Comparison of ENCODE assay signal across 24 cellular contexts in the genomic region with DNA sequence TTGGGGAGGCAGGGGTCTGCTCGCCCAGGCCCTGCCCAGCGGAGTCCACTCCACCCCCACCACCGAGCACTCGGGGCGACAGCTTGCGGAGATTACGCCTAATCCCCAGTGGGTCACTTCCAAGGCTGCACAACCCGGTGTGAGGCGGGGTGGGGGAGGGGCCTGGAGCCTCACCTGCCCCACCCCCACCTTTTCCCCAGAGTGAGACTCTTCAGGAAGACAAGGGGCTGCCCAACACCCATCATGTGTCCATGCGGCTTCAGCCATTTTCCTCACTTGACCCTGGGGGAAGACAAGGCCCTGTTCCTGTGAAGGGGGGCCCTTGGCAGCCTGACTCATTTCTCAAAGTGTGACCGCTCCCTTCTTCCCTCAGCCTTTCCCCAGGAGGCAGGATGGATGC. TPM values are rescaled to one million over a fixed set of nuclear protein-coding genes. Genes with fewer than 3 reads are reported as not detected.
DNase-seq lines count a peak whose midpoint lies in the region; ATAC-seq and TF ChIP-seq lines count a peak whose summit lies in the region.
"Had no signal": no experiment of that assay in that cellular context is flagged by ENCODE, and none has a peak within 500 bp of the region (broad histone marks: within the 10 kb centered on the region; RNA-seq: fewer than 3 reads in every experiment).

No MANE protein-coding gene starts in this region.

- H3K4me3 ChIP-seq in vagina, result no peak overlapping the region
- H3K4me3 ChIP-seq in colonic mucosa, result no peak overlapping the region
- H3K4me3 ChIP-seq: breast epithelium, coronary artery, heart right ventricle, lower lobe of right lung had no signal

- no peaks in the 10 kb centered on the region for H3K36me3 Mint-ChIP-seq in natural killer cell treated with Interleukin-12 subunit alpha and Interleukin-12 subunit beta and Interleukin-15 and Interleukin-18, amount 100 ng/mL, for 72 hours
- H3K36me3 Mint-ChIP-seq in natural killer cell (no peaks in the 10 kb centered on the region), WTC11 (peaks cover 5% of the 10 kb centered on the region)

- intact Hi-C loops in natural killer cell (cut with micrococcal nuclease) (no loop called here), vagina (cut with DNase I) (no loop called here), colonic mucosa (cut with DNase I) (no loop called here)

- no peaks in the 10 kb centered on the region for H3K9me3 Mint-ChIP-seq in natural killer cell treated with Interleukin-12 subunit alpha and Interleukin-12 subunit beta and Interleukin-15 and Interleukin-18, amount 100 ng/mL, for 72 hours
- H3K9me3 Mint-ChIP-seq in natural killer cell (no peaks in the 10 kb centered on the region), WTC11 (no peaks in the 10 kb centered on the region)

- H3K36me3 ChIP-seq in vagina, result peaks cover 0 to 9% of the 10 kb centered on the region in 2 donors
- H3K36me3 ChIP-seq in colonic mucosa, result no peaks in the 10 kb centered on the region
- H3K36me3 ChIP-seq: breast epithelium, lower lobe of right lung had no signal

- no peak for TF ChIP-seq POLR2A in vagina (IDR thresholded peaks at IDR 0.05)

- POLR2A ChIA-PET in WTC11 (lab: Charles Lee), result interaction anchor here (0.5 kb wide), 1 partner anchor 63 kb away, joined by 5 read pairs; no protein-coding TSS in a partner anchor

- CTCF ChIA-PET in WTC11 (lab: Charles Lee), result interaction anchor here (1.0 to 1.1 kb wide), 2 partner anchors 19 to 75 kb away, joined by 3 to 4 read pairs; no protein-coding TSS in a partner anchor

- no peaks in the 10 kb centered on the region for H3K9me3 ChIP-seq in vagina
- no peaks in the 10 kb centered on the region for H3K9me3 ChIP-seq in colonic mucosa
- H3K9me3 ChIP-seq: breast epithelium, heart right ventricle, lower lobe of right lung had no signal

- peak overlapping the region; percentile 37 for H3K27ac ChIP-seq in vagina
- no peak overlapping the region for H3K27ac ChIP-seq in colonic mucosa
- H3K27ac ChIP-seq: coronary artery, heart right ventricle, lower lobe of right lung had no signal

- ATAC-seq in natural killer cell treated with Interleukin-12 subunit alpha and Interleukin-12 subunit beta and Interleukin-15 and Interleukin-18, amount 100 ng/mL, for 72 hours, result no peak
- ATAC-seq in natural killer cell (no peak), WTC11 (peak; percentile 50)
- ATAC-seq: heart right ventricle, lower lobe of right lung had no signal

- H3K9ac ChIP-seq in colonic mucosa (ENCODE audit: low read depth in 2 of 2, low read length in 2 of 2), result no peak overlapping the region

- no peak overlapping the region for H3K27ac Mint-ChIP-seq in natural killer cell treated with Interleukin-12 subunit alpha and Interleukin-12 subunit beta and Interleukin-15 and Interleukin-18, amount 100 ng/mL, for 72 hours
- H3K27ac Mint-ChIP-seq in natural killer cell, result no peak overlapping the region
- H3K27ac Mint-ChIP-seq in WTC11, result no peak overlapping the region

- TF ChIP-seq CTCF in natural killer cell (IDR thresholded peaks at IDR 0.05) (no peak), WTC11 (IDR thresholded peaks at IDR 0.05) (no peak), vagina (IDR thresholded peaks at IDR 0.05) (no peak), colonic mucosa (IDR thresholded peaks at IDR 0.05) (no peak)

- no peak overlapping the region for H3K4me3 Mint-ChIP-seq in natural killer cell treated with Interleukin-12 subunit alpha and Interleukin-12 subunit beta and Interleukin-15 and Interleukin-18, amount 100 ng/mL, for 72 hours
- H3K4me3 Mint-ChIP-seq in natural killer cell, result no peak overlapping the region
- H3K4me3 Mint-ChIP-seq in WTC11, result no peak overlapping the region

- H3K4me1 ChIP-seq in vagina (peaks cover 67% of the 10 kb centered on the region), colonic mucosa (no peaks in the 10 kb centered on the region)
- H3K4me1 ChIP-seq: breast epithelium, lower lobe of right lung had no signal

- peak; percentile 59 for DNase-seq in natural killer cell treated with Interleukin-12 subunit alpha and Interleukin-12 subunit beta and Interleukin-15 and Interleukin-18, amount 100 ng/mL, for 72 hours (ENCODE audit: low spot score)
- DNase-seq in natural killer cell (no peak), WTC11 (ENCODE audit: low spot score) (no peak), iPS-NIHi7 (ENCODE audit: extremely low spot score) (peak; percentile 45), vagina (ENCODE audit: extremely low spot score in 2 of 2) (no peak), colonic mucosa (no peak), NCI-H2227 (lab: John Stamatoyannopoulos, UW; ENCODE audit: unreplicated experiment) (no peak)
- no peak for DNase-seq in activated effector memory CD4-positive, alpha-beta T cell treated with Interleukin-2 at 50 U/mL for 16 hours
- DNase-seq: activated CD4-positive, alpha-beta T cell treated with anti-CD3 and anti-CD28 coated beads, Interleukin-2, amount 50 U/mL, for 1 hour; activated CD8-positive, alpha-beta memory T cell treated with anti-CD3 and anti-CD28 coated beads, Interleukin-2, amount 50 U/mL, for 48 hours; activated effector memory CD4-positive, alpha-beta T cell treated with anti-CD3 and anti-CD28 coated beads, Interleukin-2, amount 50 U/mL, for 16 hours; GDM1; heart right ventricle; Kasumi-1; lower lobe of right lung; NCI-H1105 treated with DMSO at 0.1 percent for 48 hours; NCI-H2107; NCI-H526; occipital lobe; SHP77 treated with DMSO at 0.1 percent for 48 hours; stimulated activated CD8-positive, alpha-beta memory T cell treated with anti-CD3 and anti-CD28 coated beads, Interleukin-4, amount 100 ng/mL, for 48 hours had no signal

- H3K4me1 Mint-ChIP-seq in natural killer cell treated with Interleukin-12 subunit alpha and Interleukin-12 subunit beta and Interleukin-15 and Interleukin-18, amount 100 ng/mL, for 72 hours (ENCODE audit: low read depth in 2 of 2), result peaks cover 0 to 14% of the 10 kb centered on the region in 2 donors
- H3K4me1 Mint-ChIP-seq in natural killer cell (peaks cover 6 to 38% of the 10 kb centered on the region in 2 donors), WTC11 (peaks cover 48% of the 10 kb centered on the region)

- no peaks in the 10 kb centered on the region for H3K27me3 Mint-ChIP-seq in natural killer cell treated with Interleukin-12 subunit alpha and Interleukin-12 subunit beta and Interleukin-15 and Interleukin-18, amount 100 ng/mL, for 72 hours
- H3K27me3 Mint-ChIP-seq in natural killer cell (ENCODE audit: low read depth in 2 of 2) (no peaks in the 10 kb centered on the region), WTC11 (ENCODE audit: low read depth) (no peaks in the 10 kb centered on the region)

- H3K27me3 ChIP-seq in vagina (no peaks in the 10 kb centered on the region), colonic mucosa (no peaks in the 10 kb centered on the region)
- H3K27me3 ChIP-seq: breast epithelium, heart right ventricle had no signal

TF ChIP-seq in WTC11, 78 proteins besides CTCF, POLR2A, EP300 and RAD21:
- TF ChIP-seq, protein P1, sequence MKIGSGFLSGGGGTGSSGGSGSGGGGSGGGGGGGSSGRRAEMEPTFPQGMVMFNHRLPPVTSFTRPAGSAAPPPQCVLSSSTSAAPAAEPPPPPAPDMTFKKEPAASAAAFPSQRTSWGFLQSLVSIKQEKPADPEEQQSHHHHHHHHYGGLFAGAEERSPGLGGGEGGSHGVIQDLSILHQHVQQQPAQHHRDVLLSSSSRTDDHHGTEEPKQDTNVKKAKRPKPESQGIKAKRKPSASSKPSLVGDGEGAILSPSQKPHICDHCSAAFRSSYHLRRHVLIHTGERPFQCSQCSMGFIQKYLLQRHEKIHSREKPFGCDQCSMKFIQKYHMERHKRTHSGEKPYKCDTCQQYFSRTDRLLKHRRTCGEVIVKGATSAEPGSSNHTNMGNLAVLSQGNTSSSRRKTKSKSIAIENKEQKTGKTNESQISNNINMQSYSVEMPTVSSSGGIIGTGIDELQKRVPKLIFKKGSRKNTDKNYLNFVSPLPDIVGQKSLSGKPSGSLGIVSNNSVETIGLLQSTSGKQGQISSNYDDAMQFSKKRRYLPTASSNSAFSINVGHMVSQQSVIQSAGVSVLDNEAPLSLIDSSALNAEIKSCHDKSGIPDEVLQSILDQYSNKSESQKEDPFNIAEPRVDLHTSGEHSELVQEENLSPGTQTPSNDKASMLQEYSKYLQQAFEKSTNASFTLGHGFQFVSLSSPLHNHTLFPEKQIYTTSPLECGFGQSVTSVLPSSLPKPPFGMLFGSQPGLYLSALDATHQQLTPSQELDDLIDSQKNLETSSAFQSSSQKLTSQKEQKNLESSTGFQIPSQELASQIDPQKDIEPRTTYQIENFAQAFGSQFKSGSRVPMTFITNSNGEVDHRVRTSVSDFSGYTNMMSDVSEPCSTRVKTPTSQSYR (CRISPR knock-in tag; IDR thresholded peaks at IDR 0.05), result peak; percentile 87
- TF ChIP-seq ZNF396 (CRISPR knock-in tag; IDR thresholded peaks at IDR 0.05; ENCODE audit: borderline replicate concordance) (no peak), FOXP1 (CRISPR knock-in tag; IDR thresholded peaks at IDR 0.05; ENCODE audit: borderline replicate concordance) (peak; percentile 54; the same call in 1 of the 2 replicates), TCF7 (CRISPR knock-in tag; IDR thresholded peaks at IDR 0.05; ENCODE audit: low read depth) (no peak), ZNF423 (CRISPR knock-in tag; IDR thresholded peaks at IDR 0.05) (peak; percentile 15; the same call in 1 of the 2 replicates), ESRRA (CRISPR knock-in tag; IDR thresholded peaks at IDR 0.05; ENCODE audit: borderline replicate concordance) (no peak), ZNF671 (CRISPR knock-in tag; IDR thresholded peaks at IDR 0.05) (no peak)
- TF ChIP-seq, protein P2, sequence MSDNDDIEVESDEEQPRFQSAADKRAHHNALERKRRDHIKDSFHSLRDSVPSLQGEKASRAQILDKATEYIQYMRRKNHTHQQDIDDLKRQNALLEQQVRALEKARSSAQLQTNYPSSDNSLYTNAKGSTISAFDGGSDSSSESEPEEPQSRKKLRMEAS (CRISPR knock-in tag; IDR thresholded peaks at IDR 0.05), result 0 out of 2 replicates have a peak, but pooled peaks have one; percentile 28
TF ChIP-seq in WTC11: peak in this region for 4.

RNA-seq across cellular contexts. Expression of gene SYNGR1, which starts 12.5 kb away (rescaled TPM):
- total RNA-seq in natural killer cell treated with Interleukin-12 subunit alpha and Interleukin-12 subunit beta and Interleukin-15 and Interleukin-18, amount 100 ng/mL, for 72 hours, result 1 to 10 TPM; 1.1 to 2.0 TPM
- 10 to 100 TPM; 30.3 to 35.7 (median 31.3) TPM for total RNA-seq in natural killer cell
- total RNA-seq in WTC11 (2021), result 26.5 to 35.3 TPM (median 28.7 TPM) in 3 replicates
- 42.2 TPM for total RNA-seq in vagina
- 1 to 10 TPM; 1.8 to 4.3 TPM for total RNA-seq in colonic mucosa
- total RNA-seq: HT-29 had no signal

RNA-seq across cellular contexts. Expression of gene TAB1, which starts 37.3 kb away (rescaled TPM):
- total RNA-seq in natural killer cell treated with Interleukin-12 subunit alpha and Interleukin-12 subunit beta and Interleukin-15 and Interleukin-18, amount 100 ng/mL, for 72 hours, result 10 to 100 TPM; 20.8 to 38.9 TPM
- 10 to 100 TPM; 24.3 to 30.4 (median 24.8) TPM for total RNA-seq in natural killer cell
- 36.8 to 38.3 TPM (median 38.0 TPM) in 3 replicates for total RNA-seq in WTC11 (2021)
- 25.5 TPM for total RNA-seq in vagina
- 10 to 100 TPM; 16.1 to 31.3 TPM for total RNA-seq in colonic mucosa

RNA-seq across cellular contexts. Expression of gene RPL3, which starts 42.8 kb away (rescaled TPM):
- total RNA-seq in natural killer cell treated with Interleukin-12 subunit alpha and Interleukin-12 subunit beta and Interleukin-15 and Interleukin-18, amount 100 ng/mL, for 72 hours, result 1,000 to 10,000 TPM; 1,242 to 2,090 TPM
- total RNA-seq in natural killer cell, result 1,000 to 10,000 TPM; 1,534 to 1,757 (median 1,614) TPM
- 3,009 to 3,279 TPM (median 3,249 TPM) in 3 replicates for total RNA-seq in WTC11 (2021)
- 2,613 TPM for total RNA-seq in vagina
- 1,000 to 10,000 TPM; 1,796 to 1,829 TPM for total RNA-seq in colonic mucosa

Comparison
In these comparisons a context has a peak if more than half of its experiments do, and no peak if none do; other contexts are left out.
1. DNase-seq: peak in natural killer cell treated with Interleukin-12 subunit alpha and Interleukin-12 subunit beta and Interleukin-15 and Interleukin-18, amount 100 ng/mL, for 72 hours (single experiment) and iPS-NIHi7 (single experiment); none in natural killer cell (single experiment), WTC11 (single experiment), vagina (0 of 2), colonic mucosa (single experiment), NCI-H2227 (single experiment) and activated effector memory CD4-positive, alpha-beta T cell treated with Interleukin-2 at 50 U/mL for 16 hours (single experiment).